In the genomic region with DNA sequence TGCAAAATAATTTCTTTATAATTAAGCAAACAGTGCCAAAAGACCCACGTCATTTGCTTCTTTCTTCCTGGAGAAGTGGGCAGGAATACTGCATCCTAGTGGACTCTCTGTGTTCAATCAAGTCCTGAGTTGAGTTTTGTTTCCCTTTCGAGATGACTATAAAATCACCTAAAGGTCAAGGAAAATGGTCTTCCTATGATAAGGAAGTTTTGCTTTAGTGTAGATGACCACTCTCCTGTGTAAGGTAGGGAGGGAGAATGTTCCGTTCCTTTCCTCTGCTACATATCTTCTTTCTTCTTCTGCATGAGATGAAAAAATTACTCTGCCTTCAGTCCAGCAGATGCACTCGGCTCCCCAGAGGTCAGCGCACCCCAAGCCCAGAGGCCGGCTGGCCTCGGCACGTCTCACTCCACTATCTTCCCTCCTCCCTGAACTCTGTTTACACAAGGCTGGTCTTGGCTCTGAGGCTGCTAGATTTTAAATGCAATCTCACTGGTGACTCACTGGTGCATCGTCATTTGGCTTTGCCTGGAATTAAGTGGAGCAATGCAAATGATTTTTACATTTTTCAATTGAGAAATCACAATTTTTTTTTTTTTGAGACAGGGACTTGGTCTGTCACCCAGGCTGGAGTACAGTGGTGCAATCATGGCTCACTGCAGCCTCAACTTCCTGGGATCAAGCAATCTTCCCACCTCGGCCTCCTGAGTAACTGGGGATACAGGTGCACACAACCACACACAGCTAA, we compare ENCODE assay signal across 8 cellular contexts. TPM values are rescaled to one million over a fixed set of nuclear protein-coding genes. Genes with fewer than 3 reads are reported as not detected.
DNase-seq lines count a peak whose midpoint lies in the region; ATAC-seq and TF ChIP-seq lines count a peak whose summit lies in the region.

No MANE protein-coding gene starts in this region.

- CTCF ChIA-PET in T-cell (lab: Charles Lee), result interaction anchor here in 1 of 2 donors (0.7 kb wide), 2 partner anchors 20 to 966 kb away, joined by 3 read pairs; no protein-coding TSS in a partner anchor

- no peak for TF ChIP-seq EP300 in suprapubic skin (IDR thresholded peaks at IDR 0.05)

- WGBS in suprapubic skin, result 51% methylated on average over 10 of the region's 10 CpGs

- H3K9me3 Mint-ChIP-seq in T-cell, result no peaks in the 10 kb centered on the region
- H3K9me3 Mint-ChIP-seq in activated T-cell treated with anti-CD3 and anti-CD28 coated beads, Interleukin-2, amount 50 U/mL, for 4 hours, result no peaks in the 10 kb centered on the region

- no peaks in the 10 kb centered on the region for H3K9me3 ChIP-seq in suprapubic skin

- no peak for TF ChIP-seq CTCF in suprapubic skin (IDR thresholded peaks at IDR 0.05)

- H3K27me3 Mint-ChIP-seq in T-cell, result no peaks in the 10 kb centered on the region
- H3K27me3 Mint-ChIP-seq in activated T-cell treated with anti-CD3 and anti-CD28 coated beads, Interleukin-2, amount 50 U/mL, for 4 hours (ENCODE audit: low read depth), result no peaks in the 10 kb centered on the region

- H3K36me3 Mint-ChIP-seq in T-cell, result peaks cover 8% of the 10 kb centered on the region
- H3K36me3 Mint-ChIP-seq in activated T-cell treated with anti-CD3 and anti-CD28 coated beads, Interleukin-2, amount 50 U/mL, for 4 hours (ENCODE audit: insufficient read depth), result peaks cover 7% of the 10 kb centered on the region

- H3K36me3 ChIP-seq in suprapubic skin, result no peaks in the 10 kb centered on the region

- ATAC-seq in T-cell (replicated peaks in 1 of 4), result no peak
- ATAC-seq in HG03520 (IDR thresholded peaks at IDR 0.05; ENCODE audit: unreplicated experiment), result no peak
- ATAC-seq in activated T-cell treated with anti-CD3 and anti-CD28 coated beads, Interleukin-2, amount 50 U/mL, for 4 hours, result no peak

- no peak overlapping the region for H3K27ac Mint-ChIP-seq in T-cell

- no peak overlapping the region for H3K4me3 Mint-ChIP-seq in T-cell
- no peak overlapping the region for H3K4me3 Mint-ChIP-seq in activated T-cell treated with anti-CD3 and anti-CD28 coated beads, Interleukin-2, amount 50 U/mL, for 4 hours

- peaks cover 6 to 8% (median 6%) of the 10 kb centered on the region in 3 donors for H3K4me1 Mint-ChIP-seq in T-cell
- peaks cover 9% of the 10 kb centered on the region for H3K4me1 Mint-ChIP-seq in activated T-cell treated with anti-CD3 and anti-CD28 coated beads, Interleukin-2, amount 50 U/mL, for 4 hours (ENCODE audit: low read depth)

- no peaks in the 10 kb centered on the region for H3K27me3 ChIP-seq in suprapubic skin

- H3K27ac ChIP-seq in suprapubic skin, result peak overlapping the region; percentile 66

- DNase-seq in HPDE6-E6E7 (ENCODE audit: extremely low spot score) (peak; percentile 75), amniotic epithelial cell (ENCODE audit: low read depth) (peak; percentile 97), iris pigment epithelial cell (ENCODE audit: low read depth) (peak; percentile 96), suprapubic skin (ENCODE audit: low spot score in 2 of 2) (peak in 1 of 2 donors; percentile 74), T-cell (no peak), NCI-H146 treated with DMSO at 0.1 percent for 48 hours (lab: John Stamatoyannopoulos, UW; ENCODE audit: unreplicated experiment) (no peak)
- DNase-seq in activated T-cell treated with anti-CD3 and anti-CD28 coated beads, Interleukin-2, amount 50 U/mL, for 4 hours, result no peak

- TF ChIP-seq POLR2A in suprapubic skin (IDR thresholded peaks at IDR 0.05), result no peak

- no peak overlapping the region for H3K4me3 ChIP-seq in suprapubic skin

- POLR2A ChIA-PET in T-cell (lab: Charles Lee), result interaction anchor here in 1 of 2 donors (0.6 kb wide), 1 partner anchor 9 kb away, joined by 3 read pairs; no protein-coding TSS in a partner anchor

- peaks cover 23% of the 10 kb centered on the region for H3K4me1 ChIP-seq in suprapubic skin

RNA-seq across cellular contexts. Expression of gene VDAC2, which starts 18.6 kb away (rescaled TPM):
- 100 to 1,000 TPM; 111 to 196 (median 146) TPM for total RNA-seq in suprapubic skin
- total RNA-seq in T-cell, result 100 to 1,000 TPM in 2 of 5 donors, 10 to 100 TPM in 3; 82.8 to 111 (median 86.8) TPM
- total RNA-seq in activated T-cell treated with anti-CD3 and anti-CD28 coated beads, Interleukin-2, amount 50 U/mL, for 4 hours, result 100 to 1,000 TPM; 269 to 284 (median 271) TPM

RNA-seq across cellular contexts. Expression of gene COMTD1, which starts 43.8 kb away (rescaled TPM):
- total RNA-seq in suprapubic skin (10 to 100 TPM; 32.4 to 69.8 (median 46.7) TPM), T-cell (10 to 100 TPM; 11.2 to 39.0 (median 33.8) TPM)
- total RNA-seq in activated T-cell treated with anti-CD3 and anti-CD28 coated beads, Interleukin-2, amount 50 U/mL, for 4 hours, result 10 to 100 TPM; 30.0 to 35.1 (median 30.4) TPM

Comparison
In these comparisons a context has a peak if more than half of its experiments do, and no peak if none do; other contexts are left out.
1. DNase-seq: peak in HPDE6-E6E7 (single experiment), amniotic epithelial cell (single experiment) and iris pigment epithelial cell (single experiment); none in T-cell (0 of 34), NCI-H146 treated with DMSO at 0.1 percent for 48 hours (single experiment) and activated T-cell treated with anti-CD3 and anti-CD28 coated beads, Interleukin-2, amount 50 U/mL, for 4 hours (single experiment).